15 cellular contexts compared by ENCODE assay signal in the genomic region with DNA sequence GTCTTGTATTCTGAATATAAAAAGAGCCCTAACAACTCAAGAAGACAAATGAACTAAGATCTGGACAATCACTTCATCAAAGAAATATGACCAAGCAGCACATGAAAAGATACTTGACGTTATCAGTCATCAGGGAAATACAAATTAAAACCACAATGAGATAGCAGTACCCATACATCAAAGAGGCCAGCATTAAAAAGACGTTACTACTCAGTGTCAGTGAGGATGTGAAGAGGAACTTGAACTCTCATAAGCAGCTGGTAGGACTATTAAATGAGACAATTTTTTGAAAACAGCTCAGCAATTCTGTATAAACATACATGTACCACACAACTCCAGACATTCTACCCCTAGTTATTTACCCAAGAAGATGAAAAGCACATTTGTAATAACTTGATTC. TPM values are rescaled to one million over a fixed set of nuclear protein-coding genes. Genes with fewer than 3 reads are reported as not detected.
DNase-seq lines count a peak whose midpoint lies in the region; TF ChIP-seq lines count a peak whose summit lies in the region.
"Had no signal": no experiment of that assay in that cellular context is flagged by ENCODE, and none has a peak within 500 bp of the region (broad histone marks: within the 10 kb centered on the region; RNA-seq: fewer than 3 reads in every experiment).

No MANE protein-coding gene starts in this region.

- no peaks in the 10 kb centered on the region for H3K36me3 Mint-ChIP-seq in activated T-helper 2 cell treated with anti-CD3 and anti-CD28 coated beads, Interferon-gamma antibody, Interleukin-2, Interleukin-4, amounts not matched to agents 10 μg/mL and 5 μg/mL and 100 μg/mL, durations not matched to agents 14 hours and 24 hours and 36 hours (ENCODE audit: low read depth)
- H3K36me3 Mint-ChIP-seq: CD14-positive monocyte had no signal

- H3K27ac ChIP-seq in BLaER1 treated with 17β-estradiol and CSF1 and Interleukin-3, amounts not matched to agents 10 nM and 100 nM: peak overlapping the region in 5 of 11 experiments; percentile 11 to 60 (median 32); a peak in 6 of 22 replicates
- H3K27ac ChIP-seq in SK-N-SH (ENCODE audit: low read depth in 2 of 2, low read length in 1 of 2): peak overlapping the region in 1 of 2 experiments; percentile 45; a peak in 2 of 4 replicates
- H3K27ac ChIP-seq: prostate gland had no signal

- no peak for TF ChIP-seq EP300 in SK-N-SH (IDR thresholded peaks at IDR 0.05; ENCODE audit: borderline replicate concordance in 1 of 2, low read depth in 1 of 2, low read length in 1 of 2)

- peaks cover 12% of the 10 kb centered on the region for H3K4me1 Mint-ChIP-seq in activated T-helper 2 cell treated with anti-CD3 and anti-CD28 coated beads, Interferon-gamma antibody, Interleukin-2, Interleukin-4, amounts not matched to agents 10 μg/mL and 5 μg/mL and 100 μg/mL, durations not matched to agents 14 hours and 24 hours and 36 hours (ENCODE audit: low read depth)
- H3K4me1 Mint-ChIP-seq: CD14-positive monocyte had no signal

- H3K79me2 ChIP-seq in SK-N-SH (ENCODE audit: insufficient read depth): peaks cover 100% of the 10 kb centered on the region

- H3K4me3 Mint-ChIP-seq in activated T-helper 2 cell treated with anti-CD3 and anti-CD28 coated beads, Interferon-gamma antibody, Interleukin-2, Interleukin-4, amounts not matched to agents 10 μg/mL and 5 μg/mL and 100 μg/mL, durations not matched to agents 14 hours and 24 hours and 36 hours (ENCODE audit: low read depth): no peak overlapping the region
- H3K4me3 Mint-ChIP-seq: activated T-cell treated with anti-CD3 and anti-CD28 coated beads, Interleukin-2, amount 50 U/mL, for 4 hours; CD14-positive monocyte; H9 had no signal

- H3K27me3 ChIP-seq in BLaER1 treated with 17β-estradiol and CSF1 and Interleukin-3, amounts not matched to agents 10 nM and 100 nM: no peaks in the 10 kb centered on the region
- H3K27me3 ChIP-seq in SK-N-SH (ENCODE audit: insufficient read depth) (no peaks in the 10 kb centered on the region), H7 (ENCODE audit: control insufficient read depth, insufficient read depth, low read length) (no peaks in the 10 kb centered on the region)

- H2AFZ ChIP-seq in SK-N-SH (ENCODE audit: low read depth): no peak overlapping the region

- TF ChIP-seq CTCF in GM13977 (IDR thresholded peaks at IDR 0.05; ENCODE audit: extremely low read depth, insufficient read depth, missing control alignments): no peak
- no peak for TF ChIP-seq CTCF in SK-N-SH (IDR thresholded peaks at IDR 0.05)

- H4K20me1 ChIP-seq in BLaER1 treated with 17β-estradiol and CSF1 and Interleukin-3, amounts not matched to agents 10 nM and 100 nM: no peaks in the 10 kb centered on the region
- H4K20me1 ChIP-seq in SK-N-SH (ENCODE audit: insufficient read depth): peaks cover 31% of the 10 kb centered on the region

- no peaks in the 10 kb centered on the region for H3K9me3 Mint-ChIP-seq in activated T-helper 2 cell treated with anti-CD3 and anti-CD28 coated beads, Interferon-gamma antibody, Interleukin-2, Interleukin-4, amounts not matched to agents 10 μg/mL and 5 μg/mL and 100 μg/mL, durations not matched to agents 14 hours and 24 hours and 36 hours
- H3K9me3 Mint-ChIP-seq: activated T-cell treated with anti-CD3 and anti-CD28 coated beads, Interleukin-2, amount 50 U/mL, for 4 hours; H9 had no signal

- H3K36me3 ChIP-seq in BLaER1 treated with 17β-estradiol and CSF1 and Interleukin-3, amounts not matched to agents 10 nM and 100 nM: no peaks in the 10 kb centered on the region
- H3K36me3 ChIP-seq in SK-N-SH (replicated peaks in 1 of 2; ENCODE audit: control insufficient read depth in 1 of 2, insufficient read depth in 2 of 2, low read length in 1 of 2) (peaks cover 4 to 47% of the 10 kb centered on the region in 2 experiments), H7 (replicated peaks; ENCODE audit: control insufficient read depth, insufficient read depth, low read length) (no peaks in the 10 kb centered on the region)
- H3K36me3 ChIP-seq: prostate gland had no signal

- POLR2A ChIA-PET in SK-N-SH (lab: Yijun Ruan, JAX): no interaction called here

- intact Hi-C loops in activated T-helper 2 cell treated with anti-CD3 and anti-CD28 coated beads, Interferon-gamma antibody, Interleukin-2, Interleukin-4, amounts not matched to agents 10 μg/mL and 5 μg/mL and 100 μg/mL, durations not matched to agents 14 hours and 24 hours and 36 hours (cut with micrococcal nuclease): loop anchor here (1.0 kb wide), 1 partner anchor 23 kb away; no protein-coding TSS in a partner anchor

- H3K4me2 ChIP-seq in BLaER1 treated with 17β-estradiol and CSF1 and Interleukin-3, amounts not matched to agents 10 nM and 100 nM: peak overlapping the region in 10 of 11 experiments; percentile 11 to 56 (median 28); a peak in 15 of 22 replicates
- 0 out of 2 replicates have a peak overlapping the region, but pooled peaks have one; percentile 25 for H3K4me2 ChIP-seq in SK-N-SH

- in situ Hi-C loops in GM13977 (cut with MboI; ENCODE audit: low pct_unique_long_range_greater_than_20kb, low sequenced_read_pairs, unreplicated experiment): no loop called here

- DNase-seq in GM13977 (ENCODE audit: low spot score) (peak; percentile 8), SK-N-SH (no peak), foreskin melanocyte (peak; percentile 59), H7 (no peak), T-helper 9 cell (no peak), GDM1 (lab: John Stamatoyannopoulos, UW) (no peak)
- no peak for DNase-seq in activated T-helper 2 cell treated with anti-CD3 and anti-CD28 coated beads, Interferon-gamma antibody, Interleukin-2, Interleukin-4, amounts not matched to agents 10 μg/mL and 5 μg/mL and 100 μg/mL, durations not matched to agents 14 hours and 24 hours and 36 hours (ENCODE audit: low spot score)
- DNase-seq: activated T-cell treated with anti-CD3 and anti-CD28 coated beads, Interleukin-2, amount 50 U/mL, for 4 hours; H9; KG1; midbrain; stimulated activated naive CD4-positive, alpha-beta T cell had no signal

- peaks cover 52% of the 10 kb centered on the region for H3F3A ChIP-seq in SK-N-SH (replicated peaks; ENCODE audit: insufficient read depth)

- no peak overlapping the region for H3K4me3 ChIP-seq in BLaER1 treated with 17β-estradiol and CSF1 and Interleukin-3, amounts not matched to agents 10 nM and 100 nM
- H3K4me3 ChIP-seq in SK-N-SH (ENCODE audit: low read depth in 2 of 2, low read length in 1 of 2) (no peak overlapping the region), H7 (ENCODE audit: insufficient read depth, low read depth, low read length) (no peak overlapping the region)
- H3K4me3 ChIP-seq: prostate gland had no signal

- no peak overlapping the region for H3K9ac ChIP-seq in BLaER1 treated with 17β-estradiol and CSF1 and Interleukin-3, amounts not matched to agents 10 nM and 100 nM
- no peak overlapping the region; the same call in 1 of the 2 replicates for H3K9ac ChIP-seq in SK-N-SH

- no peaks in the 10 kb centered on the region for H3K9me3 ChIP-seq in BLaER1 treated with 17β-estradiol and CSF1 and Interleukin-3, amounts not matched to agents 10 nM and 100 nM (replicated peaks in 1 of 11)
- H3K9me3 ChIP-seq in SK-N-SH: no peaks in the 10 kb centered on the region
- H3K9me3 ChIP-seq: prostate gland had no signal

- no peaks in the 10 kb centered on the region for H3K9me2 ChIP-seq in SK-N-SH

- peaks cover 3% of the 10 kb centered on the region for H3K27me3 Mint-ChIP-seq in activated T-helper 2 cell treated with anti-CD3 and anti-CD28 coated beads, Interferon-gamma antibody, Interleukin-2, Interleukin-4, amounts not matched to agents 10 μg/mL and 5 μg/mL and 100 μg/mL, durations not matched to agents 14 hours and 24 hours and 36 hours (ENCODE audit: low read depth)

- H3K27ac Mint-ChIP-seq in activated T-helper 2 cell treated with anti-CD3 and anti-CD28 coated beads, Interferon-gamma antibody, Interleukin-2, Interleukin-4, amounts not matched to agents 10 μg/mL and 5 μg/mL and 100 μg/mL, durations not matched to agents 14 hours and 24 hours and 36 hours: no peak overlapping the region
- H3K27ac Mint-ChIP-seq: CD14-positive monocyte had no signal

- H3K4me1 ChIP-seq in BLaER1 treated with 17β-estradiol and CSF1 and Interleukin-3, amounts not matched to agents 10 nM and 100 nM: peaks cover 3 to 30% (median 19%) of the 10 kb centered on the region in 10 experiments; a peak in 19 of 20 replicates
- peaks cover 2 to 16% of the 10 kb centered on the region in 2 experiments; a peak in 3 of 4 replicates for H3K4me1 ChIP-seq in SK-N-SH (ENCODE audit: control insufficient read depth in 1 of 2, insufficient read depth in 2 of 2, low read depth in 1 of 2, low read length in 1 of 2)
- H3K4me1 ChIP-seq: prostate gland had no signal

- TF ChIP-seq RAD21 in SK-N-SH (IDR thresholded peaks at IDR 0.05; ENCODE audit: low read length): no peak

- 19% methylated on average over 2 of the region's 2 CpGs for WGBS in SK-N-SH (ENCODE audit: low lambda C conversion rate)

- CTCF ChIA-PET in SK-N-SH (lab: Yijun Ruan, JAX): no interaction called here

TF ChIP-seq in SK-N-SH, 30 proteins besides CTCF, POLR2A, EP300 and RAD21 (continues in another document):
- TF ChIP-seq RCOR1 (IDR thresholded peaks at IDR 0.05; ENCODE audit: low read length) (no peak), FOXJ3 (CRISPR knock-in tag; IDR thresholded peaks at IDR 0.05) (no peak), YY1 (IDR thresholded peaks at IDR 0.05; ENCODE audit: low read depth) (no peak), TEAD4 (IDR thresholded peaks at IDR 0.05; ENCODE audit: borderline replicate concordance, insufficient read depth) (0 out of 2 replicates have a peak, but pooled peaks have one; percentile 12), ELF1 (IDR thresholded peaks at IDR 0.05) (no peak), TCF12 (IDR thresholded peaks at IDR 0.05) (peak; percentile 74; the same call in 1 of the 2 replicates), FOSL2 (IDR thresholded peaks at IDR 0.05; ENCODE audit: borderline replicate concordance, low read depth) (0 out of 2 replicates have a peak, but pooled peaks have one; percentile 19), RXRA (IDR thresholded peaks at IDR 0.05; ENCODE audit: borderline replicate concordance, low read depth) (peak; percentile 24; the same call in 1 of the 2 replicates), TAF1 (IDR thresholded peaks at IDR 0.05; ENCODE audit: borderline replicate concordance, low read depth, low read length) (no peak), CHD2 (IDR thresholded peaks at IDR 0.05; ENCODE audit: low read length, partially characterized antibody) (no peak)

RNA-seq across cellular contexts. Expression of a gene that starts 55.9 kb away (rescaled TPM):
- 40.1 and 54.5 TPM in 2 replicates for polyA plus RNA-seq in SK-N-SH (2012; rRNA removed)
- polyA plus RNA-seq in SK-N-SH (2012; cell fraction: cytosol; rRNA removed): 55.0 and 64.1 TPM in 2 replicates
- 45.4 and 71.7 TPM in 2 replicates for polyA plus RNA-seq in SK-N-SH (2012; cell fraction: nucleus; rRNA removed)
- 148 and 150 TPM in 2 replicates for total RNA-seq in H7 (2014; rRNA removed; shearing (Covaris generic))
- 0.99 and 1.7 TPM in 2 replicates for total RNA-seq in activated T-helper 2 cell treated with anti-CD3 and anti-CD28 coated beads, Interferon-gamma antibody, Interleukin-2, Interleukin-4, amounts not matched to agents 10 μg/mL and 5 μg/mL and 100 μg/mL, durations not matched to agents 14 hours and 24 hours and 36 hours
- polyA plus RNA-seq: CD14-positive monocyte had no signal

Comparison
In these comparisons a context has a peak if more than half of its experiments do, and no peak if none do; other contexts are left out.
1. DNase-seq: peak in GM13977 (single experiment) and foreskin melanocyte (single experiment); none in SK-N-SH (single experiment), H7 (single experiment), activated T-helper 2 cell treated with anti-CD3 and anti-CD28 coated beads, Interferon-gamma antibody, Interleukin-2, Interleukin-4, amounts not matched to agents 10 μg/mL and 5 μg/mL and 100 μg/mL, durations not matched to agents 14 hours and 24 hours and 36 hours (single experiment), T-helper 9 cell (single experiment) and GDM1 (single experiment).
2. RNA of a gene that starts 55.9 kb away (total RNA-seq): 148 to 150 TPM in H7; 0.99 to 1.7 TPM in activated T-helper 2 cell treated with anti-CD3 and anti-CD28 coated beads, Interferon-gamma antibody, Interleukin-2, Interleukin-4, amounts not matched to agents 10 μg/mL and 5 μg/mL and 100 μg/mL, durations not matched to agents 14 hours and 24 hours and 36 hours; every median in the first group is over 10 times any median in the second.